Comparison of ENCODE assay signal across 9 cellular contexts in the genomic region with DNA sequence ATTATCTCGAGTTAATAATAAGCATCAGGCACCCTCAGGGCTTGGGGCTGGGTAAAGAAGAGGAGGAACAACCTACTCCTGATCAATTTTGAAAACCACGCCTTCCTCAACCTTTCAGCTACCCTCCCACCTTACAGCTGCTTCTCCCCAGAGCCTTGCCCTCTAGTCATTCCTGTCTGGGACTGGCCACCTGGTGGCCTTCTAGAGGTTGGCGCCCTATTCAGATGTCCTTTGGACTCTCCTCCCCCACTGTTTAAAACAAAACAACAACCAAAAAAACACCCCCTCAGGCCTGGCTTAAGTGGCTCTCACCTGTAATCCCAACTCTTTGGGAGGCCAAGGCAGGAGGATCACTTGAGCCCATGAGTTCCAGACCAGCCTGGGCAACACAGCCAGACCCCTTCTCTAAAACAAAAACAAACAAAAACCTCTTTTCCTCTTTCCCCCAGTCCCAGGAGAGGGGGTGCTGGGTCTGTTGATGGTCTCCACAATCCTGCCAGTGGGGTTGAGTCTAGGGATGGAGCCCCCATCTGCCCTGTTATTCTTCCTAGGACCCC.
A peak's percentile ranks its signal among the peaks of the same experiment; 100 is the strongest.
DNase-seq lines count a peak whose midpoint lies in the region; ATAC-seq, FAIRE-seq and TF ChIP-seq lines count a peak whose summit lies in the region.
"Had no signal": no experiment of that assay in that cellular context is flagged by ENCODE, and none has a peak within 500 bp of the region (broad histone marks: within the 10 kb centered on the region; RNA-seq: fewer than 3 reads in every experiment).

No MANE protein-coding gene starts in this region.

- H3K9me3 ChIP-seq in right lobe of liver: no peaks in the 10 kb centered on the region

- H3K4me3 Mint-ChIP-seq in activated CD8-positive, alpha-beta T cell treated with anti-CD3 and anti-CD28 coated beads, Interleukin-2, amount 10 ng/mL, durations not matched to agents 7 days and 5 days: no peak overlapping the region

- TF ChIP-seq CTCF in right lobe of liver (IDR thresholded peaks at IDR 0.05): peak; percentile 25 to 48 (median 47)

- no peak overlapping the region for H3K4me3 ChIP-seq in right lobe of liver

- ATAC-seq in HG02642 (IDR thresholded peaks at IDR 0.05; ENCODE audit: poor library complexity, unreplicated experiment) (peak; percentile 66), right lobe of liver (peak; percentile 85 to 92 (median 90)), GM18861 (IDR thresholded peaks at IDR 0.05; ENCODE audit: unreplicated experiment) (no peak)
- peak; percentile 52 for ATAC-seq in activated CD8-positive, alpha-beta T cell treated with anti-CD3 and anti-CD28 coated beads, Interleukin-2, amount 10 ng/mL, durations not matched to agents 7 days and 5 days

- peaks cover 4% of the 10 kb centered on the region for H3K4me1 Mint-ChIP-seq in activated CD8-positive, alpha-beta T cell treated with anti-CD3 and anti-CD28 coated beads, Interleukin-2, amount 10 ng/mL, durations not matched to agents 7 days and 5 days (ENCODE audit: low read depth)

- intact Hi-C loops in right lobe of liver (cut with DNase I): no loop called here

- no peaks in the 10 kb centered on the region for H3K9me3 Mint-ChIP-seq in activated CD8-positive, alpha-beta T cell treated with anti-CD3 and anti-CD28 coated beads, Interleukin-2, amount 10 ng/mL, durations not matched to agents 7 days and 5 days (ENCODE audit: insufficient read depth)

- TF ChIP-seq POLR2A in right lobe of liver (IDR thresholded peaks at IDR 0.05) (no peak), GM12892 (IDR thresholded peaks at IDR 0.05; ENCODE audit: low read depth, low read length) (no peak)

- 13% methylated on average over 1 of the region's 3 CpGs for WGBS in right lobe of liver (ENCODE audit: insufficient coverage, low coverage, low lambda C conversion rate, missing lambda C conversion rate)

- POLR2A ChIA-PET in activated CD8-positive, alpha-beta T cell treated with anti-CD3 and anti-CD28 coated beads, Interleukin-2, amount 10 ng/mL, durations not matched to agents 7 days and 5 days (lab: Charles Lee): interaction anchor here (1.0 kb wide), 1 partner anchor 51 kb away, joined by 3 read pairs; no protein-coding TSS in a partner anchor

- H3K27ac Mint-ChIP-seq in activated CD8-positive, alpha-beta T cell treated with anti-CD3 and anti-CD28 coated beads, Interleukin-2, amount 10 ng/mL, durations not matched to agents 7 days and 5 days: no peak overlapping the region

- H3K27me3 ChIP-seq in right lobe of liver: no peaks in the 10 kb centered on the region

- FAIRE-seq in GM12892 (lab: Jason Lieb, UNC): no peak

- peaks cover 8% of the 10 kb centered on the region for H3K27me3 Mint-ChIP-seq in activated CD8-positive, alpha-beta T cell treated with anti-CD3 and anti-CD28 coated beads, Interleukin-2, amount 10 ng/mL, durations not matched to agents 7 days and 5 days (ENCODE audit: low read depth)

- peak overlapping the region in 1 of 3 donors; percentile 40 for H3K27ac ChIP-seq in right lobe of liver

- peaks cover 0 to 4% (median 0%) of the 10 kb centered on the region in 4 donors for H3K4me1 ChIP-seq in right lobe of liver

- no peaks in the 10 kb centered on the region for H3K36me3 Mint-ChIP-seq in activated CD8-positive, alpha-beta T cell treated with anti-CD3 and anti-CD28 coated beads, Interleukin-2, amount 10 ng/mL, durations not matched to agents 7 days and 5 days (ENCODE audit: low read depth)

- CTCF ChIA-PET in activated CD8-positive, alpha-beta T cell treated with anti-CD3 and anti-CD28 coated beads, Interleukin-2, amount 10 ng/mL, durations not matched to agents 7 days and 5 days (lab: Charles Lee): interaction anchor here (0.8 to 1.3 kb wide), 2 partner anchors 15 to 204 kb away, joined by 3 to 4 read pairs; no protein-coding TSS in a partner anchor

- H3K36me3 ChIP-seq in right lobe of liver: peaks cover 0 to 4% (median 0%) of the 10 kb centered on the region in 4 donors

- DNase-seq in DMS53 treated with DMSO at 0.1 percent for 48 hours (lab: John Stamatoyannopoulos, UW; ENCODE audit: unreplicated experiment): peak; percentile 30
- DNase-seq in activated CD8-positive, alpha-beta T cell treated with anti-CD3 and anti-CD28 coated beads, Interleukin-2, amount 10 ng/mL, durations not matched to agents 7 days and 5 days: no peak
- no peak for DNase-seq in right lobe of liver
- DNase-seq in GM12892 (ENCODE audit: insufficient read length): no peak
- no peak for DNase-seq in MV-4-11 (lab: John Stamatoyannopoulos, UW)
- no peak for DNase-seq in activated effector memory CD4-positive, alpha-beta T cell treated with anti-CD3 and anti-CD28 coated beads, Interleukin-2, amount 50 U/mL, for 16 hours
- DNase-seq: KG1 had no signal
